ENCODE assay signal across 8 cellular contexts in genomic region chr6:27188885-27189418, GRCh38. TPM values are rescaled to one million over a fixed set of nuclear protein-coding genes. Genes with fewer than 3 reads are reported as not detected.
DNase-seq lines count a peak whose midpoint lies in the region; ATAC-seq, FAIRE-seq and TF ChIP-seq lines count a peak whose summit lies in the region.

No MANE protein-coding gene starts in this region.

- H3K27ac ChIP-seq in mesenchymal stem cell (ENCODE audit: low read length, poor library complexity, severe bottlenecking): peak overlapping the region; percentile 94
- peak overlapping the region; percentile 75 to 88 (median 83) for H3K27ac ChIP-seq in stomach

- no peak overlapping the region for H3K18ac ChIP-seq in mesenchymal stem cell (ENCODE audit: low read depth in 1 of 2, low read length in 2 of 2)

- H3K4me2 ChIP-seq in mesenchymal stem cell (ENCODE audit: low read length, poor library complexity, severe bottlenecking): peak overlapping the region; percentile 89

- H3K4ac ChIP-seq in mesenchymal stem cell (ENCODE audit: low read depth in 1 of 2, low read length in 2 of 2): no peak overlapping the region

- no peak overlapping the region for H4K91ac ChIP-seq in mesenchymal stem cell (ENCODE audit: low read length)

- WGBS in mesenchymal stem cell: 18% methylated on average over 8 of the region's 10 CpGs
- 17 to 20% (median 19%) methylated on average over 10 of the region's 10 CpGs for WGBS in stomach, 5 donors

- intact Hi-C loops in stomach (cut with DNase I; ENCODE audit: low total_unique reads): no loop called here

- H3K14ac ChIP-seq in mesenchymal stem cell (ENCODE audit: low read length in 2 of 2): no peak overlapping the region

- no peak overlapping the region for H2BK5ac ChIP-seq in mesenchymal stem cell (ENCODE audit: low read depth, low read length, poor library complexity, severe bottlenecking)

- H3K4me3 ChIP-seq in mesenchymal stem cell (ENCODE audit: insufficient read depth in 1 of 2, low read depth in 1 of 2, low read length in 2 of 2) (peak overlapping the region; percentile 63 to 94), stomach (peak overlapping the region; percentile 57 to 71 (median 65))

- H3K79me1 ChIP-seq in mesenchymal stem cell (replicated peaks; ENCODE audit: low read length, poor library complexity, severe bottlenecking): no peaks in the 10 kb centered on the region

- peak overlapping the region; percentile 90 for H3K9ac ChIP-seq in mesenchymal stem cell (ENCODE audit: low read length)

- TF ChIP-seq POLR2A in stomach (IDR thresholded peaks at IDR 0.05): no peak

- H3K27me3 ChIP-seq in mesenchymal stem cell (ENCODE audit: control insufficient read depth in 1 of 2, insufficient read depth in 1 of 2, low read length in 2 of 2): peaks cover 0 to under 1% of the 10 kb centered on the region in 2 experiments
- no peaks in the 10 kb centered on the region for H3K27me3 ChIP-seq in stomach

- DNase-seq in CD1c-positive myeloid dendritic cell (ENCODE audit: extremely low spot score): peak; percentile 77
- DNase-seq in GM19238 (ENCODE audit: insufficient read length, low spot score): peak; percentile 38
- DNase-seq in NCI-H345 (lab: John Stamatoyannopoulos, UW): peak; percentile 72
- peak; percentile 38 for DNase-seq in activated CD4-positive, CD25-positive, alpha-beta regulatory T cell treated with anti-CD3 and anti-CD28 coated beads, Interleukin-2, amount 50 U/mL, for 72 hours
- DNase-seq in mesenchymal stem cell: peak; percentile 85
- peak; percentile 68 for DNase-seq in stomach

- H2AFZ ChIP-seq in mesenchymal stem cell (ENCODE audit: low read depth, low read length): no peak overlapping the region

- ATAC-seq in HG03354 (IDR thresholded peaks at IDR 0.05; ENCODE audit: poor library complexity, severe bottlenecking, unreplicated experiment): peak; percentile 78

- no peak overlapping the region for H2BK12ac ChIP-seq in mesenchymal stem cell (ENCODE audit: low read length in 2 of 2)

- no peak overlapping the region for H2BK15ac ChIP-seq in mesenchymal stem cell (ENCODE audit: low read depth, poor library complexity, severe bottlenecking)

- H2AK5ac ChIP-seq in mesenchymal stem cell (ENCODE audit: low read length, severe bottlenecking): no peak overlapping the region

- no peaks in the 10 kb centered on the region for H3K36me3 ChIP-seq in mesenchymal stem cell (ENCODE audit: control insufficient read depth in 1 of 2, insufficient read depth in 2 of 2, low read depth in 1 of 2, low read length in 2 of 2)
- H3K36me3 ChIP-seq in stomach: no peaks in the 10 kb centered on the region

- no peaks in the 10 kb centered on the region for H3K4me1 ChIP-seq in mesenchymal stem cell (ENCODE audit: control insufficient read depth, insufficient read depth, low read depth, low read length)
- H3K4me1 ChIP-seq in stomach: peaks cover 0 to 16% (median 12%) of the 10 kb centered on the region in 4 donors

- H4K8ac ChIP-seq in mesenchymal stem cell (ENCODE audit: low read length): no peak overlapping the region

- TF ChIP-seq EP300 in stomach (IDR thresholded peaks at IDR 0.05): no peak

- H3K9me3 ChIP-seq in mesenchymal stem cell (ENCODE audit: control insufficient read depth, low read length) (no peaks in the 10 kb centered on the region), stomach (no peaks in the 10 kb centered on the region)

- no peak overlapping the region for H3K23ac ChIP-seq in mesenchymal stem cell (ENCODE audit: low read length in 2 of 2)

- H2BK120ac ChIP-seq in mesenchymal stem cell (ENCODE audit: low read depth, low read length): no peak overlapping the region

- TF ChIP-seq CTCF in stomach (IDR thresholded peaks at IDR 0.05): peak in 5 of 7 experiments; percentile 42 to 77 (median 71)

- peak; percentile 84 for FAIRE-seq in endometrium (lab: Jason Lieb, UNC)

RNA-seq across cellular contexts. Expression of gene PRSS16, which starts 58.5 kb away (rescaled TPM):
- polyA plus RNA-seq in mesenchymal stem cell (2013, experiment 1 of 2): 0.17 TPM
- 0.21 TPM for polyA plus RNA-seq in mesenchymal stem cell (2013, experiment 2 of 2)
- 10 to 100 TPM in 2 of 5 donors, 1 to 10 TPM in 2, not detected in 1; 2.2 to 36.2 (median 11.3) TPM for total RNA-seq in stomach
- 10 to 100 TPM in 2 of 3 donors, 1 to 10 TPM in 1; 7.4 to 23.7 (median 18.5) TPM for polyA plus RNA-seq in stomach

Comparison
In these comparisons a context has a peak if more than half of its experiments do, and no peak if none do; other contexts are left out.
1. Peak in every context shown above with its lines: DNase-seq, ATAC-seq, H3K4me3 ChIP-seq and H3K27ac ChIP-seq.